In the genomic region with DNA sequence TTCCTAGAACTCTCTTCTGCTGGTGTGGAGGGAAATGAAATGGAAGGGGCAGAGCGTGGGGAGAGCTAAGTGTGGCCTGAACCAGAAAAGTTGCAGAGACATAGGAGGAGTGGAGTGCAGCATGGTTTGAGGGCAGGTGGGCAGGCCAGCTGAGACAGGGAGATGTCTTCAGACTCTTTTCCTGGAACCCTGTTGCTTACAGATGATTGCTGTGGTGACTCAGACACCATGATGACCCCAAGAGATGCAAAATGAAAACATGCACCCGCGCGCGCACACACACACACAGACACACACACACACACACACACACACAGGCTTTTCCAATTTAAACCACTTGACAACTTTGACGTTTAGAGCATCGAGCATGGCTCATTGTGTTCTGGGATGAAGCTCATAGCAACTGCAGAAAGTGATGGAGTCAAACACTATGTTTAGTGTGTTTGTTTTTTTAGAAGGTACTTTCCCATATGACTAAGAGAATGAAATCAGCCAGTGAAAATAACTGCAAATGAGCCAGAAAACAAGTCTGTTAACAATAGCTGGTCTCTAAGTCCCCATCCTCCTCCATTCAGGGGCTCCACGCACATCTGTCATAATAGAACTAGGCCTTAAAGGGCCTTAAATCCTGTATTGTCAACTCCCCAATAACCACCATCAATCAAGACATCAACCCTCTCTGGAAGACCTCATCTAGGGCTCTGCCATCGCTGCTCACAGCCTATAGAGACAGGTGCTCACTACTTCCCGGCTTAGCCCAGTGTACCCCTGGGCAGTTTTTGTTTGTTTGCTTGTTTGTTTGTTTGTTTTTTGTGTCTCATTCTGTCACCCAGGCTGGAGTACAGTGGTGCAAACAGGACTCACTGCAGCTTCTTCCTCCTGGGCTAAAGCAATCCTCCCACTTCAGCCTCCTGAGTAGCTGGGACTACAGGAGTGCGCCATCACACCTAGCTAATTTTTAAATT, we compare ENCODE assay signal across 9 cellular contexts. TPM values are rescaled to one million over a fixed set of nuclear protein-coding genes. Genes with fewer than 3 reads are reported as not detected.
A peak's percentile ranks its signal among the peaks of the same experiment; 100 is the strongest.
DNase-seq lines count a peak whose midpoint lies in the region; ATAC-seq and TF ChIP-seq lines count a peak whose summit lies in the region.
"Had no signal": no experiment of that assay in that cellular context is flagged by ENCODE, and none has a peak within 500 bp of the region (broad histone marks: within the 10 kb centered on the region; RNA-seq: fewer than 3 reads in every experiment).

No MANE protein-coding gene starts in this region.

- H3K27ac ChIP-seq in esophagus muscularis mucosa (replicated peaks in 1 of 4) (peak overlapping the region; percentile 7 to 95 (median 50)), aorta (ENCODE audit: low read depth in 1 of 2, low read length in 2 of 2) (no peak overlapping the region), neural progenitor cell (no peak overlapping the region)

- ATAC-seq in GM19035 (IDR thresholded peaks at IDR 0.05; ENCODE audit: unreplicated experiment) (peak; percentile 79), HG03520 (IDR thresholded peaks at IDR 0.05; ENCODE audit: unreplicated experiment) (peak; percentile 68), aorta (ENCODE audit: low FRiP score) (peak; percentile 67)

- intact Hi-C loops in esophagus muscularis mucosa (cut with DNase I) (no loop called here), aorta (cut with DNase I) (no loop called here)

- H3K4me2 ChIP-seq in neural progenitor cell, result no peak overlapping the region

- H3K4me3 ChIP-seq in esophagus muscularis mucosa (no peak overlapping the region), aorta (ENCODE audit: low read length in 2 of 2) (no peak overlapping the region), neural progenitor cell (no peak overlapping the region)

- peaks cover 6% of the 10 kb centered on the region for H3K27me3 Mint-ChIP-seq in neural progenitor cell (ENCODE audit: insufficient read depth, low read depth)
- H3K27me3 Mint-ChIP-seq in chondrocyte (ENCODE audit: low read depth), result peaks cover 28% of the 10 kb centered on the region

- peaks cover 0 to 7% (median 0%) of the 10 kb centered on the region in 4 donors for H3K36me3 ChIP-seq in esophagus muscularis mucosa
- H3K36me3 ChIP-seq in aorta (ENCODE audit: control insufficient read depth in 1 of 2, insufficient read depth in 2 of 2, low read length in 1 of 2), result no peaks in the 10 kb centered on the region
- no peaks in the 10 kb centered on the region for H3K36me3 ChIP-seq in neural progenitor cell

- H2AFZ ChIP-seq in neural progenitor cell (replicated peaks), result no peak overlapping the region

- no peaks in the 10 kb centered on the region for H4K20me1 ChIP-seq in neural progenitor cell (ENCODE audit: low read depth)

- TF ChIP-seq EP300 in esophagus muscularis mucosa (IDR thresholded peaks at IDR 0.05), result no peak

- H3K27ac Mint-ChIP-seq in neural progenitor cell (no peak overlapping the region), chondrocyte (ENCODE audit: unreplicated experiment) (no peak overlapping the region)
- H3K27ac Mint-ChIP-seq: activated naive CD4-positive, alpha-beta T cell treated with anti-CD3 and anti-CD28 coated beads, Interleukin-2, amount 50 U/mL, for 24 hours had no signal

- H3K4me1 Mint-ChIP-seq in neural progenitor cell (peaks cover 3% of the 10 kb centered on the region), chondrocyte (ENCODE audit: low read depth) (peaks cover 3% of the 10 kb centered on the region)
- H3K4me1 Mint-ChIP-seq: activated naive CD4-positive, alpha-beta T cell treated with anti-CD3 and anti-CD28 coated beads, Interleukin-2, amount 50 U/mL, for 24 hours had no signal

- H3F3A ChIP-seq in neural progenitor cell (ENCODE audit: low read depth), result no peaks in the 10 kb centered on the region

- TF ChIP-seq CTCF in AG09319 (IDR thresholded peaks at IDR 0.05; ENCODE audit: low read depth, low read length) (no peak), esophagus muscularis mucosa (IDR thresholded peaks at IDR 0.05) (no peak), neural progenitor cell (IDR thresholded peaks at IDR 0.05) (no peak), chondrocyte (IDR thresholded peaks at IDR 0.05) (no peak)

- no peaks in the 10 kb centered on the region for H3K79me2 ChIP-seq in neural progenitor cell (ENCODE audit: low read depth)

- H3K9me3 ChIP-seq in esophagus muscularis mucosa (no peaks in the 10 kb centered on the region), aorta (ENCODE audit: control insufficient read depth, low read length) (no peaks in the 10 kb centered on the region), neural progenitor cell (ENCODE audit: low read depth) (no peaks in the 10 kb centered on the region)

- no peaks in the 10 kb centered on the region for H3K27me3 ChIP-seq in esophagus muscularis mucosa
- H3K27me3 ChIP-seq in aorta (ENCODE audit: control insufficient read depth in 1 of 2, insufficient read depth in 2 of 2, low read length in 1 of 2), result no peaks in the 10 kb centered on the region
- peaks cover 16% of the 10 kb centered on the region for H3K27me3 ChIP-seq in neural progenitor cell

- no peak overlapping the region for H3K4me3 Mint-ChIP-seq in neural progenitor cell
- H3K4me3 Mint-ChIP-seq in chondrocyte (ENCODE audit: unreplicated experiment), result no peak overlapping the region
- H3K4me3 Mint-ChIP-seq: activated naive CD4-positive, alpha-beta T cell treated with anti-CD3 and anti-CD28 coated beads, Interleukin-2, amount 50 U/mL, for 24 hours had no signal

- H3K4me1 ChIP-seq in esophagus muscularis mucosa (peaks cover 51 to 88% (median 71%) of the 10 kb centered on the region in 4 donors), aorta (ENCODE audit: control insufficient read depth in 1 of 2, insufficient read depth in 2 of 2, low read length in 2 of 2) (peaks cover 0 to 5% of the 10 kb centered on the region in 2 donors), neural progenitor cell (peaks cover 4% of the 10 kb centered on the region)

- H3K36me3 Mint-ChIP-seq in neural progenitor cell (no peaks in the 10 kb centered on the region), chondrocyte (ENCODE audit: low read depth) (peaks cover 2% of the 10 kb centered on the region)
- H3K36me3 Mint-ChIP-seq: activated naive CD4-positive, alpha-beta T cell treated with anti-CD3 and anti-CD28 coated beads, Interleukin-2, amount 50 U/mL, for 24 hours had no signal

- H3K9me3 Mint-ChIP-seq in neural progenitor cell (no peaks in the 10 kb centered on the region), chondrocyte (ENCODE audit: low read depth) (peaks cover 2% of the 10 kb centered on the region)
- H3K9me3 Mint-ChIP-seq: activated naive CD4-positive, alpha-beta T cell treated with anti-CD3 and anti-CD28 coated beads, Interleukin-2, amount 50 U/mL, for 24 hours had no signal

- no peak for TF ChIP-seq POLR2A in esophagus muscularis mucosa (IDR thresholded peaks at IDR 0.05; ENCODE audit: low read depth)

- DNase-seq in AG09319 (ENCODE audit: extremely low read depth, low read depth) (peak; percentile 38), esophagus muscularis mucosa (ENCODE audit: extremely low spot score) (no peak), aorta (no peak), neural progenitor cell (ENCODE audit: low spot score) (no peak), chondrocyte (ENCODE audit: low spot score) (no peak)
- no peak for DNase-seq in central memory CD4-positive, alpha-beta T cell

- 62% methylated on average over 11 of the region's 11 CpGs for WGBS in esophagus muscularis mucosa
- WGBS in aorta, 2 donors, result 62 to 67% methylated on average over 11 of the region's 11 CpGs

- no peak overlapping the region for H3K9ac ChIP-seq in neural progenitor cell

RNA-seq across cellular contexts. Expression of a gene that starts 9.6 kb away (rescaled TPM):
- 10 to 100 TPM; 68.4 to 97.6 (median 71.6) TPM for total RNA-seq in esophagus muscularis mucosa
- 10 to 100 TPM; 24.5 to 56.6 TPM for total RNA-seq in aorta
- 100 to 1,000 TPM in 1 of 2 donors, 10 to 100 TPM in 1; 26.2 to 102 TPM for polyA plus RNA-seq in aorta
- 0.15 TPM in 1 of 2 replicates, not detected in the other for total RNA-seq in neural progenitor cell (ENCODE audit: low replicate concordance)
- total RNA-seq in chondrocyte, result 0.17 to 1.3 TPM (median 1.3 TPM) in 3 replicates

Comparison
In these comparisons a context has a peak if more than half of its experiments do, and no peak if none do; other contexts are left out.
1. H3K27ac ChIP-seq: peak in esophagus muscularis mucosa (4 of 4); none in aorta (0 of 2) and neural progenitor cell (single experiment).
2. RNA of a gene that starts 9.6 kb away (total RNA-seq): 68.4 to 97.6 TPM in esophagus muscularis mucosa and 24.5 to 56.6 TPM in aorta; 0.17 to 1.3 TPM in chondrocyte and 0.15 TPM in neural progenitor cell; every median in the first group is over 10 times any median in the second.
3. Peak in every context shown above with its lines, with median percentiles within 50 percentile points of each other: ATAC-seq.